ENCODE assay signal across 33 cellular contexts in genomic region chr20:32888636-32889035, GRCh38. TPM values are rescaled to one million over a fixed set of nuclear protein-coding genes. Genes with fewer than 3 reads are reported as not detected.
"Had no signal": no experiment of that assay in that cellular context is flagged by ENCODE, and none has a peak within 500 bp of the region (broad histone marks: within the 10 kb centered on the region; RNA-seq: fewer than 3 reads in every experiment).

No MANE protein-coding gene starts in this region.

- H3K4me3 ChIP-seq: esophagus squamous epithelium, heart right ventricle, lung, prostate gland, skin epidermis, thyroid gland, upper lobe of left lung, vagina had no signal

- DNase-seq: activated B cell treated with CpG ODN at 0.5 μM for 24 hours; activated CD4-positive, alpha-beta T cell treated with anti-CD3 and anti-CD28 coated beads, Interleukin-2, amount 50 U/mL, for 1 hour; activated CD8-positive, alpha-beta memory T cell treated with anti-CD3 and anti-CD28 coated beads, Interleukin-2, amount 10 ng/mL, durations not matched to agents 7 days and 5 days; activated CD8-positive, alpha-beta T cell treated with anti-CD3 and anti-CD28 coated beads, Interleukin-2, amount 10 ng/mL, durations not matched to agents 7 days and 5 days; activated naive CD8-positive, alpha-beta T cell treated with anti-CD3 and anti-CD28 coated beads, Interleukin-2, amount 50 U/mL, for 24 hours; activated T-cell treated with anti-CD3 and anti-CD28 coated beads, Interleukin-2, amount 50 U/mL, for 48 hours; dermis blood vessel endothelial cell; effector CD8-positive, alpha-beta T cell; esophagus squamous epithelium; foreskin melanocyte; heart right ventricle; kidney glomerular epithelial cell; mesendoderm; retina; stimulated activated CD4-positive, alpha-beta T cell treated with anti-CD3 and anti-CD28 coated beads, Interleukin-4, amount 100 ng/mL, for 4 hours; stimulated activated CD8-positive, alpha-beta memory T cell treated with anti-CD3 and anti-CD28 coated beads, Interleukin-4, amount 100 ng/mL, for 48 hours; stimulated activated naive CD8-positive, alpha-beta T cell treated with anti-CD3 and anti-CD28 coated beads, Interleukin-15, amount 100 ng/mL, for 72 hours; T-helper 2 cell; thyroid gland; upper lobe of left lung had no signal

- H3K27ac ChIP-seq: epithelial cell of prostate, esophagus squamous epithelium, heart right ventricle, prostate gland, skin epidermis, thyroid gland, upper lobe of left lung, vagina had no signal

- H3K9me3 ChIP-seq: esophagus squamous epithelium, heart right ventricle, prostate gland, thyroid gland, upper lobe of left lung, vagina had no signal

- H3K27me3 ChIP-seq: esophagus squamous epithelium, heart right ventricle, thyroid gland, upper lobe of left lung, vagina had no signal

- H3K36me3 ChIP-seq: esophagus squamous epithelium, heart right ventricle, prostate gland, thyroid gland, upper lobe of left lung, vagina had no signal

- H3K4me1 ChIP-seq: esophagus squamous epithelium, heart right ventricle, prostate gland, upper lobe of left lung, vagina had no signal

- FAIRE-seq: bronchial epithelial cell, colon, endometrium had no signal

- ATAC-seq: activated CD8-positive, alpha-beta memory T cell treated with anti-CD3 and anti-CD28 coated beads, Interleukin-2, amount 10 ng/mL, durations not matched to agents 7 days and 5 days; activated CD8-positive, alpha-beta T cell treated with anti-CD3 and anti-CD28 coated beads, Interleukin-2, amount 10 ng/mL, durations not matched to agents 7 days and 5 days; activated naive CD8-positive, alpha-beta T cell treated with anti-CD3 and anti-CD28 coated beads, Interleukin-2, amount 50 U/mL, for 24 hours; heart right ventricle; left lobe of liver; natural killer cell treated with Interleukin-12 subunit alpha and Interleukin-12 subunit beta and Interleukin-15 and Interleukin-18, amount 100 ng/mL, for 72 hours; sciatic nerve; stimulated activated memory B cell treated with anti-CD40 and anti-IgM and Interleukin-4, amounts not matched to agents 10 μg/mL and 1 μg/mL and 100 μg/mL, for 72 hours; stimulated activated naive CD8-positive, alpha-beta T cell treated with anti-CD3 and anti-CD28 coated beads, Interleukin-15, amount 100 ng/mL, for 72 hours had no signal

RNA-seq across cellular contexts. Expression of gene EFCAB8, which starts 29.9 kb away (rescaled TPM):
- total RNA-seq: glomerular endothelial cell, vagina had no signal
